Comparison of ENCODE assay signal across 1 cellular context in the genomic region with DNA sequence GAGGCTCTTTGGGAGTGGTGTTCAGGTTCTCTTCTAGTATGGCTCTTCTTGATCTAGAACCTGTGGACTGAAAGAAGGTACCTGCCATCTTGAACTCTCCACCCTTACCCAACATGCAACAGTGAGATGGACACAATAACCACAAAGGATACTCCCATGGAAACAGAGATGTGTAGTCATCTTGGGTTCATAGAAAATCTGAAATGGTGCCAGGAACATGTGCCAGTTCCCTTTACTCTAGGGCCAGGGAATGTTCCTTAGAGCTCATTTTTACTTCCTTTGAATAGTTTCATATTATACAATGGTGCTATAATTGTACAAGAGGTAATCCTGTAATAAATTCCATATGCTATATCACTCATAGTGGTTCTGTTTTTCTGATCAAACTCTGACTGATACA.
TF ChIP-seq lines count a peak whose summit lies in the region.

No MANE protein-coding gene starts in this region.

TF ChIP-seq in HepG2, 621 proteins besides CTCF, POLR2A, EP300 and RAD21 (continued from another document):
- no peak for TF ChIP-seq PRDM15 (CRISPR knock-in tag; IDR thresholded peaks at IDR 0.05)
- no peak for TF ChIP-seq ATRX (CRISPR knock-in tag; IDR thresholded peaks at IDR 0.05; ENCODE audit: borderline replicate concordance)
- TF ChIP-seq KLF11 (CRISPR knock-in tag; IDR thresholded peaks at IDR 0.05), result no peak
TF ChIP-seq in HepG2: peak in this region for 0.
